8 cellular contexts compared by ENCODE assay signal in the genomic region with DNA sequence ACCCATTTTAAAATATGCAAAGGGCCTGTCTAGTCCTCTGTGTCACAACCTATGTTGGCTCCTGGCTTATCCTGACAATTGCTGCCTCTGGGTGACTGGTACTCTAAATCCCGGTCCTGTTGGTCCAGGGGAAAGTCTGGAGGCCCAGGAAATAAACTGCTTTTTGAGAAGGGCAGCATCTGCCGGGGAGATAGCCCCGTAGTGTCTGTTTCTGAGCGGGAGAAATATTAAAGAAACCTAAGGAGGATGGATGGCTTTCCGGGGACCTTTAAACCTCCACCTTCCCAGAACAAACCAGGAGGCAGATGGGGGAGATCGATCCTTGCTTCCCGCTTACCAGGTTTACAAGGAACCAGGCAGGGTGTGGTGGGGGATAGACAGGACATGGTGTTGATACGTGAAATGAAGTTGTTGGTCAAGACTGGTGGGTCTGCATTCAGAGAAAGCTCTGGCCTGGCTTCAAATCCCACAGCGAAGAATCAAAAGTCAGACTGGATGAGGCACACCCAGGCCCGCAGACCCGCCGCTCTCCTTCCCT. TPM values are rescaled to one million over a fixed set of nuclear protein-coding genes. Genes with fewer than 3 reads are reported as not detected.
DNase-seq lines count a peak whose midpoint lies in the region; ATAC-seq and TF ChIP-seq lines count a peak whose summit lies in the region.
"Had no signal": no experiment of that assay in that cellular context is flagged by ENCODE, and none has a peak within 500 bp of the region (broad histone marks: within the 10 kb centered on the region; RNA-seq: fewer than 3 reads in every experiment).

No MANE protein-coding gene starts in this region.

- TF ChIP-seq CTCF in upper lobe of right lung (IDR thresholded peaks at IDR 0.05) (no peak), osteocyte (IDR thresholded peaks at IDR 0.05) (no peak)

- H3K27me3 ChIP-seq in upper lobe of right lung, result peaks cover 59% of the 10 kb centered on the region

- H3K36me3 ChIP-seq in upper lobe of right lung, result no peaks in the 10 kb centered on the region

- peaks cover 8% of the 10 kb centered on the region for H3K4me1 ChIP-seq in upper lobe of right lung

- H3K9me3 ChIP-seq in iPS-18c (ENCODE audit: control insufficient read depth, insufficient read depth, low read length), result no peaks in the 10 kb centered on the region
- H3K9me3 ChIP-seq in upper lobe of right lung, result no peaks in the 10 kb centered on the region

- no peak for DNase-seq in activated naive CD4-positive, alpha-beta T cell treated with anti-CD3 and anti-CD28 coated beads for 36 hours
- DNase-seq in activated naive CD4-positive, alpha-beta T cell treated with anti-CD3 and anti-CD28 coated beads, Interleukin-2, amount 50 U/mL, for 16 hours, result no peak
- DNase-seq in upper lobe of right lung (no peak), NCI-H446 treated with DMSO at 0.1 percent for 48 hours (lab: John Stamatoyannopoulos, UW) (no peak), osteocyte (ENCODE audit: extremely low spot score, unreplicated experiment) (no peak)
- DNase-seq: NCI-H1092 treated with DMSO at 0.1 percent for 48 hours had no signal

- peaks cover 14% of the 10 kb centered on the region for H3K36me3 Mint-ChIP-seq in activated naive CD4-positive, alpha-beta T cell treated with anti-CD3 and anti-CD28 coated beads for 36 hours (ENCODE audit: low read depth)
- no peaks in the 10 kb centered on the region for H3K36me3 Mint-ChIP-seq in osteocyte (ENCODE audit: unreplicated experiment)

- peak overlapping the region; percentile 53 for H3K4me3 ChIP-seq in iPS-18c (ENCODE audit: insufficient read depth, low read depth, low read length)
- peak overlapping the region; percentile 62 for H3K4me3 ChIP-seq in upper lobe of right lung

- CTCF ChIA-PET in activated naive CD4-positive, alpha-beta T cell treated with anti-CD3 and anti-CD28 coated beads for 36 hours (lab: Charles Lee), result interaction anchor here (0.9 to 1.3 kb wide), 4 partner anchors 47 to 189 kb away, joined by 3 to 5 read pairs (median 4); no protein-coding TSS in a partner anchor

- no peaks in the 10 kb centered on the region for H3K9me3 Mint-ChIP-seq in activated naive CD4-positive, alpha-beta T cell treated with anti-CD3 and anti-CD28 coated beads for 36 hours
- H3K9me3 Mint-ChIP-seq in osteocyte (ENCODE audit: unreplicated experiment), result no peaks in the 10 kb centered on the region

- peak overlapping the region; percentile 100 for H3K27ac Mint-ChIP-seq in activated naive CD4-positive, alpha-beta T cell treated with anti-CD3 and anti-CD28 coated beads for 36 hours
- no peak overlapping the region for H3K27ac Mint-ChIP-seq in osteocyte (ENCODE audit: unreplicated experiment)

- intact Hi-C loops in activated naive CD4-positive, alpha-beta T cell treated with anti-CD3 and anti-CD28 coated beads for 36 hours (cut with micrococcal nuclease), result loop anchor here (2.0 to 5.0 kb wide), 2 partner anchors 30 to 49 kb away; no protein-coding TSS in a partner anchor
- intact Hi-C loops in upper lobe of right lung (cut with DNase I), result no loop called here

- no peak for ATAC-seq in upper lobe of right lung

- peak overlapping the region; percentile 96 for H3K4me3 Mint-ChIP-seq in activated naive CD4-positive, alpha-beta T cell treated with anti-CD3 and anti-CD28 coated beads for 36 hours
- H3K4me3 Mint-ChIP-seq in osteocyte (ENCODE audit: unreplicated experiment), result no peak overlapping the region

- peaks cover 41% of the 10 kb centered on the region for H3K4me1 Mint-ChIP-seq in activated naive CD4-positive, alpha-beta T cell treated with anti-CD3 and anti-CD28 coated beads for 36 hours (ENCODE audit: low read depth)
- peaks cover 11% of the 10 kb centered on the region for H3K4me1 Mint-ChIP-seq in osteocyte (ENCODE audit: unreplicated experiment)

- peak overlapping the region; percentile 89 for H3K27ac ChIP-seq in upper lobe of right lung

- H3K27me3 Mint-ChIP-seq in activated naive CD4-positive, alpha-beta T cell treated with anti-CD3 and anti-CD28 coated beads for 36 hours (ENCODE audit: low read depth), result peaks cover 9% of the 10 kb centered on the region
- H3K27me3 Mint-ChIP-seq in osteocyte (ENCODE audit: unreplicated experiment), result peaks cover 67% of the 10 kb centered on the region

RNA-seq across cellular contexts. Expression of gene HOXB2, which starts 3.8 kb away (rescaled TPM):
- 10 to 100 TPM; 15.6 to 18.2 TPM for total RNA-seq in activated naive CD4-positive, alpha-beta T cell treated with anti-CD3 and anti-CD28 coated beads for 36 hours
- total RNA-seq in upper lobe of right lung (11.0 TPM), osteocyte (not detected in 2 replicates)

RNA-seq across cellular contexts. Expression of gene HOXB1, which starts 10.3 kb away (rescaled TPM):
- total RNA-seq in activated naive CD4-positive, alpha-beta T cell treated with anti-CD3 and anti-CD28 coated beads for 36 hours, result not detected
- total RNA-seq in upper lobe of right lung (not detected), osteocyte (not detected in 2 replicates)
- total RNA-seq: Daoy had no signal

RNA-seq across cellular contexts. Expression of gene HOXB4, which starts 37.0 kb away (rescaled TPM):
- total RNA-seq in activated naive CD4-positive, alpha-beta T cell treated with anti-CD3 and anti-CD28 coated beads for 36 hours, result 1 to 10 TPM; 2.3 to 2.5 TPM
- 4.9 TPM for total RNA-seq in upper lobe of right lung
- not detected in 2 replicates for total RNA-seq in osteocyte

RNA-seq across cellular contexts. Expression of gene HOXB3, which starts 48.9 kb away (rescaled TPM):
- 1 to 10 TPM; 2.0 TPM for total RNA-seq in activated naive CD4-positive, alpha-beta T cell treated with anti-CD3 and anti-CD28 coated beads for 36 hours
- total RNA-seq in upper lobe of right lung (13.3 TPM), osteocyte (0.46 TPM in 1 of 2 replicates, not detected in the other)

RNA-seq across cellular contexts. Expression of gene HOXB5, which starts 52.5 kb away (rescaled TPM):
- total RNA-seq in activated naive CD4-positive, alpha-beta T cell treated with anti-CD3 and anti-CD28 coated beads for 36 hours, result not detected
- 4.4 TPM for total RNA-seq in upper lobe of right lung
- not detected in 2 replicates for total RNA-seq in osteocyte

Comparison
In these comparisons a context has a peak if more than half of its experiments do, and no peak if none do; other contexts are left out.
1. RNA of gene HOXB2, which starts 3.8 kb away (total RNA-seq): 15.6 to 18.2 TPM in activated naive CD4-positive, alpha-beta T cell treated with anti-CD3 and anti-CD28 coated beads for 36 hours and 11.0 TPM in upper lobe of right lung (single experiment); not detected in osteocyte; every median in the first group is over 10 times any median in the second.